27 cellular contexts compared by ENCODE assay signal in the genomic region with DNA sequence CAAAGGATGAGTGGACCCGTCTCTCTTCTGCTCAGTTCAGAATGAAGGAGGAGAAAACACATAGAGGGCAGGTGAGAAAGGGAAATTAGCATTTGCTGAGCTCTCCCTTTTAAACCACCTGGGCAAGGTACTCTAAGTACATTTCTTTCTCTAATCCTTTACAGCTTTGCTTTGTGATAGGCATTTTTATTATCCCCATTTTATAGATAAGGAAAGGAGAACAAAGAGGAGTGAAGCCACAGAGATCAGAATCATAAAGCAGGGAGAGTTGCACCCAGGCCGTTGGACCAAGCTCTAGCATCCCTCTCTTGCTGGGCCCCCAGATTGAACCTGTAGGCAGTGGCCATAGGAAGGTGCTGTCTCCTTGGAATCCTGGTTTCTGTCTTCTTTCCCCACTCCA.
"Had no signal": no experiment of that assay in that cellular context is flagged by ENCODE, and none has a peak within 500 bp of the region (broad histone marks: within the 10 kb centered on the region; RNA-seq: fewer than 3 reads in every experiment).

No MANE protein-coding gene starts in this region.

- H3K4me3 Mint-ChIP-seq: activated CD8-positive, alpha-beta T cell treated with anti-CD3 and anti-CD28 coated beads for 36 hours; mesothelial cell of epicardium; nephron progenitor cell; stimulated activated memory B cell treated with anti-CD40 and anti-IgM and Interleukin-4, amounts not matched to agents 10 μg/mL and 1 μg/mL and 100 μg/mL, for 72 hours; T-helper 1 cell treated with Interleukin-12 subunit alpha and Interleukin-12 subunit beta and Interleukin-4 antibody, amounts not matched to agents 30 μg/mL and 1 μg/mL, for 36 hours had no signal

- H3K27ac Mint-ChIP-seq: activated CD8-positive, alpha-beta T cell treated with anti-CD3 and anti-CD28 coated beads for 36 hours; mesothelial cell of epicardium; nephron progenitor cell; progenitor cell of endocrine pancreas; stimulated activated memory B cell treated with anti-CD40 and anti-IgM and Interleukin-4, amounts not matched to agents 10 μg/mL and 1 μg/mL and 100 μg/mL, for 72 hours; T-helper 1 cell treated with Interleukin-12 subunit alpha and Interleukin-12 subunit beta and Interleukin-4 antibody, amounts not matched to agents 30 μg/mL and 1 μg/mL, for 36 hours had no signal

- H3K27ac ChIP-seq: adrenal gland, body of pancreas, dorsolateral prefrontal cortex, gastrocnemius medialis, neutrophil, right lobe of liver, suprapubic skin, tibial artery had no signal

- H3K27me3 Mint-ChIP-seq: activated CD8-positive, alpha-beta T cell treated with anti-CD3 and anti-CD28 coated beads for 36 hours; stimulated activated memory B cell treated with anti-CD40 and anti-IgM and Interleukin-4, amounts not matched to agents 10 μg/mL and 1 μg/mL and 100 μg/mL, for 72 hours had no signal

- H3K27me3 ChIP-seq: adrenal gland, body of pancreas, dorsolateral prefrontal cortex, gastrocnemius medialis, right lobe of liver, suprapubic skin, tibial artery had no signal

- H3K9me3 ChIP-seq: adrenal gland, body of pancreas, gastrocnemius medialis, neutrophil, right lobe of liver, suprapubic skin, tibial artery had no signal

- DNase-seq: activated CD4-positive, alpha-beta T cell treated with anti-CD3 and anti-CD28 coated beads for 1 hour; activated CD4-positive, alpha-beta T cell treated with anti-CD3 and anti-CD28 coated beads, Interleukin-2, amount 50 U/mL, for 1 hour; activated CD8-positive, alpha-beta T cell treated with anti-CD3 and anti-CD28 coated beads for 36 hours; activated naive CD4-positive, alpha-beta T cell; aorta; body of pancreas; dorsolateral prefrontal cortex; effector memory CD4-positive, alpha-beta T cell; erythroblast; gastrocnemius medialis; glutamatergic neuron; islet precursor cell; left ventricle myocardium superior; mammary epithelial cell; nephron progenitor cell; right lobe of liver; stimulated activated CD4-positive, alpha-beta T cell treated with anti-CD3 and anti-CD28 coated beads, Interleukin-12 subunit alpha, Interleukin-12 subunit beta, amount 100 ng/mL, for 4 hours; stimulated activated CD4-positive, alpha-beta T cell treated with anti-CD3 and anti-CD28 coated beads, Interleukin-4, amount 100 ng/mL, for 1 hour; SW 1271; tibial artery had no signal

- H3K36me3 ChIP-seq: adrenal gland, gastrocnemius medialis, neutrophil, right lobe of liver, suprapubic skin, tibial artery had no signal

- H3K9me3 Mint-ChIP-seq: activated CD8-positive, alpha-beta T cell treated with anti-CD3 and anti-CD28 coated beads for 36 hours; mesothelial cell of epicardium; stimulated activated memory B cell treated with anti-CD40 and anti-IgM and Interleukin-4, amounts not matched to agents 10 μg/mL and 1 μg/mL and 100 μg/mL, for 72 hours; T-helper 1 cell treated with Interleukin-12 subunit alpha and Interleukin-12 subunit beta and Interleukin-4 antibody, amounts not matched to agents 30 μg/mL and 1 μg/mL, for 36 hours had no signal

- ATAC-seq: activated CD8-positive, alpha-beta T cell treated with anti-CD3 and anti-CD28 coated beads for 36 hours; body of pancreas; gastrocnemius medialis; left ventricle myocardium superior; right lobe of liver; stimulated activated memory B cell treated with anti-CD40 and anti-IgM and Interleukin-4, amounts not matched to agents 10 μg/mL and 1 μg/mL and 100 μg/mL, for 72 hours had no signal

- H3K4me3 ChIP-seq: adrenal gland, body of pancreas, dorsolateral prefrontal cortex, gastrocnemius medialis, right lobe of liver, suprapubic skin, tibial artery had no signal

- H3K4me1 ChIP-seq: adrenal gland, body of pancreas, gastrocnemius medialis, suprapubic skin, tibial artery had no signal
